Comparison of ENCODE assay signal across 1 cellular context in genomic region chr1:47680815-47681475, GRCh38.
TF ChIP-seq lines count a peak whose summit lies in the region.

No MANE protein-coding gene starts in this region.

TF ChIP-seq in GM23338, 12 proteins besides CTCF, POLR2A, EP300 and RAD21 (continued from another document):
- TF ChIP-seq ZNF462 (CRISPR knock-in tag; IDR thresholded peaks at IDR 0.05) = no peak
- TF ChIP-seq EZH2phosphoT487 (IDR thresholded peaks at IDR 0.05; ENCODE audit: unreplicated experiment) = no peak
- TF ChIP-seq, protein P1, sequence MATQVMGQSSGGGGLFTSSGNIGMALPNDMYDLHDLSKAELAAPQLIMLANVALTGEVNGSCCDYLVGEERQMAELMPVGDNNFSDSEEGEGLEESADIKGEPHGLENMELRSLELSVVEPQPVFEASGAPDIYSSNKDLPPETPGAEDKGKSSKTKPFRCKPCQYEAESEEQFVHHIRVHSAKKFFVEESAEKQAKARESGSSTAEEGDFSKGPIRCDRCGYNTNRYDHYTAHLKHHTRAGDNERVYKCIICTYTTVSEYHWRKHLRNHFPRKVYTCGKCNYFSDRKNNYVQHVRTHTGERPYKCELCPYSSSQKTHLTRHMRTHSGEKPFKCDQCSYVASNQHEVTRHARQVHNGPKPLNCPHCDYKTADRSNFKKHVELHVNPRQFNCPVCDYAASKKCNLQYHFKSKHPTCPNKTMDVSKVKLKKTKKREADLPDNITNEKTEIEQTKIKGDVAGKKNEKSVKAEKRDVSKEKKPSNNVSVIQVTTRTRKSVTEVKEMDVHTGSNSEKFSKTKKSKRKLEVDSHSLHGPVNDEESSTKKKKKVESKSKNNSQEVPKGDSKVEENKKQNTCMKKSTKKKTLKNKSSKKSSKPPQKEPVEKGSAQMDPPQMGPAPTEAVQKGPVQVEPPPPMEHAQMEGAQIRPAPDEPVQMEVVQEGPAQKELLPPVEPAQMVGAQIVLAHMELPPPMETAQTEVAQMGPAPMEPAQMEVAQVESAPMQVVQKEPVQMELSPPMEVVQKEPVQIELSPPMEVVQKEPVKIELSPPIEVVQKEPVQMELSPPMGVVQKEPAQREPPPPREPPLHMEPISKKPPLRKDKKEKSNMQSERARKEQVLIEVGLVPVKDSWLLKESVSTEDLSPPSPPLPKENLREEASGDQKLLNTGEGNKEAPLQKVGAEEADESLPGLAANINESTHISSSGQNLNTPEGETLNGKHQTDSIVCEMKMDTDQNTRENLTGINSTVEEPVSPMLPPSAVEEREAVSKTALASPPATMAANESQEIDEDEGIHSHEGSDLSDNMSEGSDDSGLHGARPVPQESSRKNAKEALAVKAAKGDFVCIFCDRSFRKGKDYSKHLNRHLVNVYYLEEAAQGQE (IDR thresholded peaks at IDR 0.05; ENCODE audit: unreplicated experiment) = no peak
- TF ChIP-seq POLR2AphosphoS5 (IDR thresholded peaks at IDR 0.05; ENCODE audit: low read depth) = no peak
